In genomic region chr4:147019061-147019460, GRCh38 we compare ENCODE assay signal across 10 cellular contexts.
A peak's percentile ranks its signal among the peaks of the same experiment; 100 is the strongest.
DNase-seq lines count a peak whose midpoint lies in the region; ATAC-seq, FAIRE-seq and TF ChIP-seq lines count a peak whose summit lies in the region.
"Had no signal": no experiment of that assay in that cellular context is flagged by ENCODE, and none has a peak within 500 bp of the region (broad histone marks: within the 10 kb centered on the region; RNA-seq: fewer than 3 reads in every experiment).

No MANE protein-coding gene starts in this region.

- no peaks in the 10 kb centered on the region for H3K79me1 ChIP-seq in H9 (ENCODE audit: insufficient read depth, low read depth, low read length, poor library complexity, severe bottlenecking)
- no peaks in the 10 kb centered on the region for H3K79me1 ChIP-seq in H1 (ENCODE audit: low read depth, low read length)

- H3K56ac ChIP-seq in H9 (ENCODE audit: insufficient read length, low read depth, low read length) (no peak overlapping the region), H1 (replicated peaks; ENCODE audit: insufficient read length, low read depth, low read length) (no peak overlapping the region)

- CTCF ChIA-PET in activated CD8-positive, alpha-beta T cell treated with anti-CD3 and anti-CD28 coated beads, Interleukin-2, amount 10 ng/mL, durations not matched to agents 7 days and 5 days (lab: Charles Lee) = interaction anchor here (0.7 to 8.8 kb wide), 8 partner anchors 8 to 569 kb away, joined by 3 to 124 read pairs (median 6); no protein-coding TSS in a partner anchor
- CTCF ChIA-PET in H1 (lab: Charles Lee; ENCODE audit: partially characterized antibody) = interaction anchor here (0.5 to 6.3 kb wide), 37 partner anchors 8 to 1247 kb away, joined by 3 to 120 read pairs (median 4); partner anchors contain the start of gene TTC29

- H2BK12ac ChIP-seq in H9 (ENCODE audit: insufficient read length, low read depth, low read length) (no peak overlapping the region), H1 (ENCODE audit: low read depth, low read length) (no peak overlapping the region)

- H3K23ac ChIP-seq in H9 (ENCODE audit: insufficient read length, low read depth, low read length) (no peak overlapping the region), H1 (ENCODE audit: insufficient read length) (no peak overlapping the region)

- DNase-seq in NCI-H2081 (lab: John Stamatoyannopoulos, UW) = peak; percentile 42 to 49
- no peak for DNase-seq in NCI-H2081 treated with DMSO at 0.1 percent for 48 hours (lab: John Stamatoyannopoulos, UW)
- DNase-seq in H9 = peak; percentile 55
- DNase-seq in MV-4-11 (lab: John Stamatoyannopoulos, UW) = peak; percentile 2
- DNase-seq in activated CD8-positive, alpha-beta T cell treated with anti-CD3 and anti-CD28 coated beads, Interleukin-2, amount 10 ng/mL, durations not matched to agents 7 days and 5 days = peak; percentile 56
- peak in 1 of 2 experiments; percentile 77 for DNase-seq in H1 (ENCODE audit: low read depth in 1 of 2, low spot score in 2 of 2)
- DNase-seq in mucosa of descending colon = peak in 2 of 3 donors; percentile 55 to 80
- peak in 1 of 2 donors; percentile 67 for DNase-seq in suprapubic skin (ENCODE audit: low spot score in 2 of 2)

- WGBS in H9 (ENCODE audit: extremely low coverage, insufficient read length, low lambda C conversion rate) = no CpG with 5 or more reads among the region's 2 CpGs
- 72% methylated on average over 2 of the region's 2 CpGs; no CpG with 5 or more reads in 1 of the 2 experiments for WGBS in H1 (ENCODE audit: extremely low coverage in 1 of 2, insufficient coverage in 1 of 2, insufficient read length in 1 of 2, insufficient replicate concordance in 2 of 2, low coverage in 1 of 2, low lambda C conversion rate in 2 of 2, missing lambda C conversion rate in 1 of 2), 2 experiments
- WGBS in suprapubic skin = 36% methylated on average over 2 of the region's 2 CpGs

- H4K20me1 ChIP-seq in H9 (ENCODE audit: control insufficient read depth, insufficient read depth, insufficient read length) = no peaks in the 10 kb centered on the region
- H4K20me1 ChIP-seq in H1 (replicated peaks in 1 of 2; ENCODE audit: control insufficient read depth in 1 of 2, insufficient read depth in 2 of 2, low read length in 2 of 2) = no peaks in the 10 kb centered on the region

- peak; percentile 95 to 97 for TF ChIP-seq RAD21 in H1 (IDR thresholded peaks at IDR 0.05 in 1 of 2, conservative IDR thresholded peaks at IDR 0.05 in 1 of 2; ENCODE audit: low read depth in 2 of 2, low read length in 2 of 2)

- no peaks in the 10 kb centered on the region for H3K36me3 Mint-ChIP-seq in H9 (ENCODE audit: insufficient read depth in 1 of 3, low read depth in 3 of 3)
- no peaks in the 10 kb centered on the region for H3K36me3 Mint-ChIP-seq in activated CD8-positive, alpha-beta T cell treated with anti-CD3 and anti-CD28 coated beads, Interleukin-2, amount 10 ng/mL, durations not matched to agents 7 days and 5 days (ENCODE audit: low read depth)

- H3K9me3 ChIP-seq in H9 (ENCODE audit: control insufficient read depth, low read depth, low read length) (no peaks in the 10 kb centered on the region), H1 (ENCODE audit: insufficient read depth in 2 of 2, low read depth in 1 of 2, low read length in 1 of 2) (no peaks in the 10 kb centered on the region), mucosa of descending colon (no peaks in the 10 kb centered on the region), suprapubic skin (no peaks in the 10 kb centered on the region)

- H3K18ac ChIP-seq in H9 (ENCODE audit: insufficient read length, low read depth, low read length) (no peak overlapping the region), H1 (ENCODE audit: extremely low read depth, low read length) (no peak overlapping the region)

- H4K91ac ChIP-seq in H9 (ENCODE audit: insufficient read length, low read depth, low read length) = no peak overlapping the region
- H4K91ac ChIP-seq in H1 (replicated peaks; ENCODE audit: insufficient read length, low read length) = no peak overlapping the region

- H2AFZ ChIP-seq in H9 (ENCODE audit: low read length) (no peak overlapping the region), H1 (ENCODE audit: low read length) (no peak overlapping the region)
- H2AFZ ChIP-seq: parathyroid adenoma had no signal

- H4K5ac ChIP-seq in H9 (ENCODE audit: insufficient read length, low read depth, low read length) = no peak overlapping the region
- H4K5ac ChIP-seq in H1 (ENCODE audit: insufficient read length, low read depth, low read length) = no peak overlapping the region

- H3K27ac ChIP-seq in H9 (ENCODE audit: insufficient read length, low read depth, low read length) (no peak overlapping the region), H1 (ENCODE audit: low read depth, low read length) (no peak overlapping the region), suprapubic skin (no peak overlapping the region)
- H3K27ac ChIP-seq: parathyroid adenoma had no signal

- no peak overlapping the region for H4K8ac ChIP-seq in H9 (replicated peaks; ENCODE audit: insufficient read length, low read depth, low read length)
- no peak overlapping the region for H4K8ac ChIP-seq in H1 (ENCODE audit: extremely low read depth, insufficient read depth, low read length)

- no peaks in the 10 kb centered on the region for H3K27me3 ChIP-seq in H9 (ENCODE audit: insufficient read depth, low read length)
- no peaks in the 10 kb centered on the region for H3K27me3 ChIP-seq in H1 (replicated peaks in 1 of 4; ENCODE audit: control insufficient read depth in 3 of 4, extremely low read depth in 1 of 4, insufficient read depth in 3 of 4, low read length in 3 of 4)
- H3K27me3 ChIP-seq in suprapubic skin = no peaks in the 10 kb centered on the region

- H3K4ac ChIP-seq in H9 (ENCODE audit: low read depth, low read length) = no peak overlapping the region
- H3K4ac ChIP-seq in H1 (replicated peaks; ENCODE audit: insufficient read length, low read depth, low read length) = no peak overlapping the region

- intact Hi-C loops in mucosa of descending colon (cut with DNase I, micrococcal nuclease) = loop anchor here in 1 of 2 donors (5.0 kb wide), 1 partner anchor 78 kb away; no protein-coding TSS in a partner anchor

- H2BK5ac ChIP-seq in H9 (ENCODE audit: insufficient read length, low read length) (no peak overlapping the region), H1 (ENCODE audit: low read depth, low read length) (no peak overlapping the region)

- ATAC-seq in activated CD8-positive, alpha-beta T cell treated with anti-CD3 and anti-CD28 coated beads, Interleukin-2, amount 10 ng/mL, durations not matched to agents 7 days and 5 days = peak; percentile 58
- peak; percentile 65 for ATAC-seq in mucosa of descending colon

- H2BK20ac ChIP-seq in H9 (ENCODE audit: low read depth, low read length, poor library complexity, severe bottlenecking) (no peak overlapping the region), H1 (ENCODE audit: low read length) (no peak overlapping the region)

- no peaks in the 10 kb centered on the region for H3K9me3 Mint-ChIP-seq in H9
- H3K9me3 Mint-ChIP-seq in activated CD8-positive, alpha-beta T cell treated with anti-CD3 and anti-CD28 coated beads, Interleukin-2, amount 10 ng/mL, durations not matched to agents 7 days and 5 days (ENCODE audit: insufficient read depth) = no peaks in the 10 kb centered on the region

- TF ChIP-seq CTCF in H9 (conservative IDR thresholded peaks at IDR 0.05) (peak; percentile 77), H1 (IDR thresholded peaks at IDR 0.05; ENCODE audit: control extremely low read depth in 1 of 3, insufficient read depth in 1 of 3, low read depth in 1 of 3, low read length in 3 of 3) (peak; percentile 71 to 86 (median 84)), mucosa of descending colon (IDR thresholded peaks at IDR 0.05) (no peak), suprapubic skin (IDR thresholded peaks at IDR 0.05) (peak; percentile 37 to 59)

- H3K23me2 ChIP-seq in H9 (ENCODE audit: insufficient read length, low read depth, low read length, poor library complexity, severe bottlenecking) (no peaks in the 10 kb centered on the region), H1 (ENCODE audit: low read depth, low read length) (no peaks in the 10 kb centered on the region)

- H3K4me3 ChIP-seq in H1 (ENCODE audit: extremely low read depth in 1 of 4, insufficient read depth in 2 of 4, low read depth in 3 of 4, low read length in 4 of 4) = no peak overlapping the region
- H3K4me3 ChIP-seq in mucosa of descending colon = no peak overlapping the region
- H3K4me3 ChIP-seq in suprapubic skin = no peak overlapping the region

- no peaks in the 10 kb centered on the region for H3K36me3 ChIP-seq in H1 (ENCODE audit: control insufficient read depth in 2 of 4, insufficient read depth in 4 of 4, low read length in 3 of 4)
- no peaks in the 10 kb centered on the region for H3K36me3 ChIP-seq in mucosa of descending colon (ENCODE audit: low read depth)
- no peaks in the 10 kb centered on the region for H3K36me3 ChIP-seq in suprapubic skin

- peak; percentile 88 for FAIRE-seq in H1 (lab: Jason Lieb, UNC)
- FAIRE-seq: G401.6 had no signal

- H3K4me1 Mint-ChIP-seq in H9 = peaks cover 9 to 11% of the 10 kb centered on the region in 2 experiments
- H3K4me1 Mint-ChIP-seq in activated CD8-positive, alpha-beta T cell treated with anti-CD3 and anti-CD28 coated beads, Interleukin-2, amount 10 ng/mL, durations not matched to agents 7 days and 5 days (ENCODE audit: low read depth) = no peaks in the 10 kb centered on the region

- H3K4me2 ChIP-seq in H9 (ENCODE audit: insufficient read depth, insufficient read length, low read length) = no peak overlapping the region
- no peak overlapping the region for H3K4me2 ChIP-seq in H1 (ENCODE audit: insufficient read depth in 1 of 2, low read depth in 2 of 2, low read length in 2 of 2)

- no peak overlapping the region for H3K27ac Mint-ChIP-seq in H9
- no peak overlapping the region for H3K27ac Mint-ChIP-seq in activated CD8-positive, alpha-beta T cell treated with anti-CD3 and anti-CD28 coated beads, Interleukin-2, amount 10 ng/mL, durations not matched to agents 7 days and 5 days

- TF ChIP-seq POLR2A in H1 (IDR thresholded peaks at IDR 0.05; ENCODE audit: control extremely low read depth in 1 of 2, low read depth in 2 of 2, low read length in 2 of 2) (no peak), suprapubic skin (IDR thresholded peaks at IDR 0.05) (no peak)

- H2BK15ac ChIP-seq in H9 (ENCODE audit: low read depth, low read length) (no peak overlapping the region), H1 (ENCODE audit: low read length) (no peak overlapping the region)

- H2AK5ac ChIP-seq in H9 (ENCODE audit: insufficient read length, low read length) = no peak overlapping the region
- H2AK5ac ChIP-seq in H1 (ENCODE audit: low read depth, low read length) = no peak overlapping the region

- H3K4me3 Mint-ChIP-seq in H9 = no peak overlapping the region
- no peak overlapping the region for H3K4me3 Mint-ChIP-seq in activated CD8-positive, alpha-beta T cell treated with anti-CD3 and anti-CD28 coated beads, Interleukin-2, amount 10 ng/mL, durations not matched to agents 7 days and 5 days

- TF ChIP-seq EP300 in H1 (IDR thresholded peaks at IDR 0.05; ENCODE audit: borderline replicate concordance in 1 of 2, low read depth in 2 of 2, low read length in 2 of 2) (no peak), suprapubic skin (IDR thresholded peaks at IDR 0.05) (no peak)

- H2BK120ac ChIP-seq in H9 (ENCODE audit: low read depth, low read length, poor library complexity, severe bottlenecking) = no peak overlapping the region
- H2BK120ac ChIP-seq in H1 (replicated peaks; ENCODE audit: low read depth, low read length) = no peak overlapping the region

- no peaks in the 10 kb centered on the region for H3K4me1 ChIP-seq in H9 (ENCODE audit: insufficient read depth, low read length)
- no peaks in the 10 kb centered on the region for H3K4me1 ChIP-seq in H1 (replicated peaks in 1 of 4; ENCODE audit: control insufficient read depth in 3 of 4, insufficient read depth in 4 of 4, low read length in 3 of 4)
- no peaks in the 10 kb centered on the region for H3K4me1 ChIP-seq in mucosa of descending colon (ENCODE audit: low read depth)
- no peaks in the 10 kb centered on the region for H3K4me1 ChIP-seq in suprapubic skin
- H3K4me1 ChIP-seq: parathyroid adenoma had no signal

- POLR2A ChIA-PET in activated CD8-positive, alpha-beta T cell treated with anti-CD3 and anti-CD28 coated beads, Interleukin-2, amount 10 ng/mL, durations not matched to agents 7 days and 5 days (lab: Charles Lee) = no interaction called here
- POLR2A ChIA-PET in H1 (lab: Charles Lee; ENCODE audit: partially characterized antibody) = no interaction called here

- no peaks in the 10 kb centered on the region for H3K79me2 ChIP-seq in H9 (ENCODE audit: insufficient read depth, low read length)
- H3K79me2 ChIP-seq in H1 (ENCODE audit: control insufficient read depth in 1 of 2, insufficient read depth in 2 of 2, low read length in 2 of 2) = no peaks in the 10 kb centered on the region
- H3K79me2 ChIP-seq: parathyroid adenoma had no signal

- H3K14ac ChIP-seq in H9 (ENCODE audit: insufficient read depth, low read length) = no peak overlapping the region
- H3K14ac ChIP-seq in H1 (ENCODE audit: insufficient read length) = no peak overlapping the region

- H3T11ph ChIP-seq in H9 (ENCODE audit: low read length) = no peak overlapping the region

- H3K9ac ChIP-seq in H9 (ENCODE audit: extremely low read depth, insufficient read length, low read length) = no peak overlapping the region
- H3K9ac ChIP-seq in H1 (replicated peaks in 1 of 4; ENCODE audit: extremely low read depth in 1 of 4, low read depth in 3 of 4, low read length in 3 of 4) = no peak overlapping the region
- H3K9ac ChIP-seq: parathyroid adenoma had no signal

- no peaks in the 10 kb centered on the region for H3K27me3 Mint-ChIP-seq in H9 (ENCODE audit: low read depth)
- peaks cover 4% of the 10 kb centered on the region for H3K27me3 Mint-ChIP-seq in activated CD8-positive, alpha-beta T cell treated with anti-CD3 and anti-CD28 coated beads, Interleukin-2, amount 10 ng/mL, durations not matched to agents 7 days and 5 days (ENCODE audit: low read depth)
